In genomic region chr3:10274601-10275000, GRCh38 we compare ENCODE assay signal across 17 cellular contexts. TPM values are rescaled to one million over a fixed set of nuclear protein-coding genes. Genes with fewer than 3 reads are reported as not detected.
DNase-seq lines count a peak whose midpoint lies in the region; ATAC-seq, FAIRE-seq and TF ChIP-seq lines count a peak whose summit lies in the region.
"Had no signal": no experiment of that assay in that cellular context is flagged by ENCODE, and none has a peak within 500 bp of the region (broad histone marks: within the 10 kb centered on the region; RNA-seq: fewer than 3 reads in every experiment).

No MANE protein-coding gene starts in this region.

- no peak for FAIRE-seq in HepG2 (lab: Jason Lieb, UNC)
- no peak for FAIRE-seq in kidney (lab: Jason Lieb, UNC)
- FAIRE-seq: H1 had no signal

- no peak overlapping the region for H3K4me3 ChIP-seq in right lobe of liver
- H3K4me3 ChIP-seq in HepG2 (replicated peaks in 1 of 3; ENCODE audit: insufficient read depth in 1 of 3, low read depth in 2 of 3, low read length in 3 of 3) = no peak overlapping the region
- H3K4me3 ChIP-seq in spleen = peak overlapping the region in 1 of 8 donors; percentile 17
- H3K4me3 ChIP-seq in kidney (ENCODE audit: low read length in 2 of 2) = no peak overlapping the region
- H3K4me3 ChIP-seq: ascending aorta, thoracic aorta had no signal

- H3K9ac ChIP-seq in HepG2 (ENCODE audit: insufficient read depth, low read depth, low read length) = no peak overlapping the region
- H3K9ac ChIP-seq in kidney (ENCODE audit: low read length in 2 of 2) = no peak overlapping the region

- TF ChIP-seq EP300 in HepG2 (IDR thresholded peaks at IDR 0.05; ENCODE audit: low read depth in 2 of 2, low read length in 2 of 2) (no peak), HepG2 (CRISPR knock-in tag; IDR thresholded peaks at IDR 0.05; ENCODE audit: borderline replicate concordance) (no peak)

- H3K27me3 ChIP-seq in right lobe of liver = no peaks in the 10 kb centered on the region
- H3K27me3 ChIP-seq in HepG2 (ENCODE audit: control insufficient read depth in 1 of 2, insufficient read depth in 2 of 2, low read length in 2 of 2) = no peaks in the 10 kb centered on the region
- H3K27me3 ChIP-seq in spleen (replicated peaks in 1 of 7) = no peaks in the 10 kb centered on the region
- H3K27me3 ChIP-seq: ascending aorta had no signal

- POLR2A ChIA-PET in HepG2 (lab: Yijun Ruan, JAX) = interaction anchor here (0.7 kb wide), 1 partner anchor 16 kb away, joined by 3 read pairs; no protein-coding TSS in a partner anchor

- H3K9me3 ChIP-seq in right lobe of liver (no peaks in the 10 kb centered on the region), HepG2 (ENCODE audit: low read length) (no peaks in the 10 kb centered on the region), spleen (no peaks in the 10 kb centered on the region), kidney (ENCODE audit: control insufficient read depth in 1 of 2, low read length in 2 of 2) (no peaks in the 10 kb centered on the region)
- H3K9me3 ChIP-seq: ascending aorta, thoracic aorta had no signal

- H3K4me1 Mint-ChIP-seq in activated T-helper 2 cell treated with anti-CD3 and anti-CD28 coated beads, Interferon-gamma antibody, Interleukin-2, Interleukin-4, amounts not matched to agents 10 μg/mL and 5 μg/mL and 100 μg/mL, durations not matched to agents 14 hours and 24 hours and 36 hours (ENCODE audit: low read depth) = peaks cover 32% of the 10 kb centered on the region

- WGBS in right lobe of liver (ENCODE audit: insufficient coverage, low coverage, low lambda C conversion rate, missing lambda C conversion rate) = 33% methylated on average over 1 of the region's 1 CpG
- WGBS in HepG2 (ENCODE audit: low lambda C conversion rate) = 93% methylated on average over 1 of the region's 1 CpG
- WGBS in spleen, 5 donors = 56 to 79% (median 71%) methylated on average over 1 of the region's 1 CpG

- H3K9me3 Mint-ChIP-seq in activated T-helper 2 cell treated with anti-CD3 and anti-CD28 coated beads, Interferon-gamma antibody, Interleukin-2, Interleukin-4, amounts not matched to agents 10 μg/mL and 5 μg/mL and 100 μg/mL, durations not matched to agents 14 hours and 24 hours and 36 hours = no peaks in the 10 kb centered on the region

- H3K4me2 ChIP-seq in HepG2 (ENCODE audit: low read depth, low read length) = no peak overlapping the region

- in situ Hi-C loops in HepG2 (cut with HindIII; ENCODE audit: extremely low pct_ligation_motif_present, low pct_unique_long_range_greater_than_20kb) = no loop called here

- H2AFZ ChIP-seq in HepG2 (ENCODE audit: low read length) = no peak overlapping the region

- DNase-seq in right lobe of liver (no peak), HepG2 (ENCODE audit: low spot score) (no peak), NCI-H146 treated with DMSO at 0.1 percent for 48 hours (lab: John Stamatoyannopoulos, UW; ENCODE audit: unreplicated experiment) (peak; percentile 76), spleen (peak; percentile 8), kidney (no peak)
- DNase-seq in activated T-helper 2 cell treated with anti-CD3 and anti-CD28 coated beads, Interferon-gamma antibody, Interleukin-2, Interleukin-4, amounts not matched to agents 10 μg/mL and 5 μg/mL and 100 μg/mL, durations not matched to agents 14 hours and 24 hours and 36 hours (ENCODE audit: low spot score) = no peak
- DNase-seq: activated gamma-delta T cell treated with Interleukin-2 at 50 U/mL for 16 hours; occipital lobe; SHP77; stimulated activated CD4-positive, alpha-beta T cell treated with anti-CD3 and anti-CD28 coated beads, Interleukin-4, amount 100 ng/mL, for 1 hour had no signal

- H3K4me3 Mint-ChIP-seq in activated T-helper 2 cell treated with anti-CD3 and anti-CD28 coated beads, Interferon-gamma antibody, Interleukin-2, Interleukin-4, amounts not matched to agents 10 μg/mL and 5 μg/mL and 100 μg/mL, durations not matched to agents 14 hours and 24 hours and 36 hours (ENCODE audit: low read depth) = no peak overlapping the region

- CTCF ChIA-PET in HepG2 (lab: Yijun Ruan, JAX; ENCODE audit: low intra/inter-chr PET ratio, low total read pairs) = no interaction called here

- no peak for TF ChIP-seq CTCF in right lobe of liver (IDR thresholded peaks at IDR 0.05)
- TF ChIP-seq CTCF in HepG2 (CRISPR knock-in tag; IDR thresholded peaks at IDR 0.05) = no peak
- no peak for TF ChIP-seq CTCF in spleen (IDR thresholded peaks at IDR 0.05 in 8 of 11, conservative IDR thresholded peaks at IDR 0.05 in 3 of 11)
- no peak for TF ChIP-seq CTCF in kidney (IDR thresholded peaks at IDR 0.05; ENCODE audit: borderline replicate concordance, extremely low read depth, insufficient read depth)

- H3K4me1 ChIP-seq in right lobe of liver = peaks cover 0 to 30% (median 12%) of the 10 kb centered on the region in 4 donors
- H3K4me1 ChIP-seq in HepG2 (ENCODE audit: insufficient read depth, low read length) = peaks cover 10% of the 10 kb centered on the region
- peaks cover 20 to 55% (median 27%) of the 10 kb centered on the region in 6 donors for H3K4me1 ChIP-seq in spleen
- peaks cover 5 to 7% of the 10 kb centered on the region in 2 donors for H3K4me1 ChIP-seq in kidney (ENCODE audit: control insufficient read depth in 1 of 2, insufficient read depth in 1 of 2, low read depth in 1 of 2, low read length in 2 of 2)

- TF ChIP-seq POLR2A in right lobe of liver (IDR thresholded peaks at IDR 0.05) = no peak
- TF ChIP-seq POLR2A in HepG2 (IDR thresholded peaks at IDR 0.05; ENCODE audit: insufficient read depth in 1 of 2, low read depth in 2 of 2, low read length in 2 of 2) = no peak
- no peak for TF ChIP-seq POLR2A in spleen (IDR thresholded peaks at IDR 0.05)

- H3K36me3 ChIP-seq in right lobe of liver = peaks cover 0 to 55% (median 12%) of the 10 kb centered on the region in 4 donors
- peaks cover 45 to 87% of the 10 kb centered on the region in 2 experiments for H3K36me3 ChIP-seq in HepG2 (replicated peaks in 1 of 2; ENCODE audit: control insufficient read depth in 1 of 2, insufficient read depth in 2 of 2, low read length in 2 of 2)
- H3K36me3 ChIP-seq in spleen = peaks cover 0 to 100% (median 67%) of the 10 kb centered on the region in 6 donors
- H3K36me3 ChIP-seq in kidney (ENCODE audit: control insufficient read depth in 1 of 2, insufficient read depth in 2 of 2, low read length in 2 of 2) = peaks cover 21 to 40% of the 10 kb centered on the region in 2 donors

- H3K79me2 ChIP-seq in HepG2 (ENCODE audit: insufficient read depth, low read length) = peaks cover 54% of the 10 kb centered on the region

- peak overlapping the region; percentile 52 for H3K27ac Mint-ChIP-seq in activated T-helper 2 cell treated with anti-CD3 and anti-CD28 coated beads, Interferon-gamma antibody, Interleukin-2, Interleukin-4, amounts not matched to agents 10 μg/mL and 5 μg/mL and 100 μg/mL, durations not matched to agents 14 hours and 24 hours and 36 hours

- H3K36me3 Mint-ChIP-seq in activated T-helper 2 cell treated with anti-CD3 and anti-CD28 coated beads, Interferon-gamma antibody, Interleukin-2, Interleukin-4, amounts not matched to agents 10 μg/mL and 5 μg/mL and 100 μg/mL, durations not matched to agents 14 hours and 24 hours and 36 hours (ENCODE audit: low read depth) = peaks cover 84% of the 10 kb centered on the region

- BruUV-seq in HepG2 (replicated peaks; lab: Mats Ljungman, UMichigan) = no TSS peak

- ATAC-seq in right lobe of liver = peak in 3 of 4 donors; percentile 17 to 35 (median 21)
- no peak for ATAC-seq in HepG2
- no peak for ATAC-seq in HG03108 (IDR thresholded peaks at IDR 0.05; ENCODE audit: unreplicated experiment)
- no peak for ATAC-seq in GM21367 (IDR thresholded peaks at IDR 0.05; ENCODE audit: unreplicated experiment)

- H4K20me1 ChIP-seq in HepG2 (ENCODE audit: insufficient read depth, low read length) = peaks cover 36% of the 10 kb centered on the region

- H3K27ac ChIP-seq in right lobe of liver (no peak overlapping the region), HepG2 (ENCODE audit: extremely low read length, insufficient read depth, low read length) (no peak overlapping the region), spleen (peak overlapping the region in 3 of 8 donors; percentile 33 to 50 (median 34)), kidney (ENCODE audit: low read depth in 2 of 2, low read length in 2 of 2) (no peak overlapping the region)
- H3K27ac ChIP-seq: ascending aorta, thoracic aorta had no signal

- H3K27me3 Mint-ChIP-seq in activated T-helper 2 cell treated with anti-CD3 and anti-CD28 coated beads, Interferon-gamma antibody, Interleukin-2, Interleukin-4, amounts not matched to agents 10 μg/mL and 5 μg/mL and 100 μg/mL, durations not matched to agents 14 hours and 24 hours and 36 hours (ENCODE audit: low read depth) = no peaks in the 10 kb centered on the region

- intact Hi-C loops in right lobe of liver (cut with DNase I) (no loop called here), HepG2 (cut with micrococcal nuclease; ENCODE audit: unreplicated experiment) (no loop called here), spleen (cut with DNase I; ENCODE audit: low total_unique reads) (no loop called here), kidney (cut with DNase I) (no loop called here)
- intact Hi-C loops in activated T-helper 2 cell treated with anti-CD3 and anti-CD28 coated beads, Interferon-gamma antibody, Interleukin-2, Interleukin-4, amounts not matched to agents 10 μg/mL and 5 μg/mL and 100 μg/mL, durations not matched to agents 14 hours and 24 hours and 36 hours (cut with micrococcal nuclease) = no loop called here

- TF ChIP-seq RAD21 in HepG2 (CRISPR knock-in tag; IDR thresholded peaks at IDR 0.05) = no peak

RNA-seq across cellular contexts. Expression of gene GHRL, which starts 18.1 kb away (rescaled TPM):
- total RNA-seq in right lobe of liver (under 1 TPM in 2 of 6 experiments, not detected in 4; 0.32 to 0.43 TPM), HepG2 (2016; rRNA removed; fragmentation: Illumina TruSeq; extraction: Trizol) (0.09 TPM in 1 of 2 replicates, not detected in the other), spleen (1 to 10 TPM; 1.1 to 8.0 (median 3.8) TPM), kidney (1.2 TPM)
- 0.71 TPM in 1 of 2 replicates, not detected in the other for total RNA-seq in HepG2 (2016; cell fraction: cytosol; rRNA removed; fragmentation: Illumina TruSeq; extraction: Trizol; ENCODE audit: low read depth)
- 0.22 TPM in 1 of 2 replicates, not detected in the other for total RNA-seq in HepG2 (2016; cell fraction: insoluble cytoplasmic fraction; rRNA removed; fragmentation: Illumina TruSeq; extraction: Trizol)
- not detected in 2 replicates for total RNA-seq in HepG2 (2016; cell fraction: membrane; rRNA removed; fragmentation: Illumina TruSeq; extraction: Trizol)
- total RNA-seq in HepG2 (2016; cell fraction: nucleus; rRNA removed; fragmentation: Illumina TruSeq; extraction: Trizol) = not detected in 2 replicates
- polyA plus RNA-seq in HepG2 (2011; rRNA removed) (not detected in 2 replicates), spleen (1 to 10 TPM; 3.6 to 6.6 (median 5.0) TPM), kidney (ENCODE audit: insufficient read depth, low read depth, low replicate concordance) (0.73 TPM)
- not detected in 2 replicates for polyA plus RNA-seq in HepG2 (2011; cell fraction: cytosol; rRNA removed)
- 0.19 and 0.24 TPM in 2 replicates for polyA plus RNA-seq in HepG2 (2011; cell fraction: nucleus; rRNA removed)
- 0.59 TPM in 1 of 2 replicates, not detected in the other for polyA plus RNA-seq in HepG2 (2012)
- not detected in 2 replicates for polyA plus RNA-seq in HepG2 (2016; cell fraction: cytosol; fragmentation: Illumina TruSeq; extraction: Trizol; ENCODE audit: low read depth)
- not detected in 2 replicates for polyA plus RNA-seq in HepG2 (2016; cell fraction: insoluble cytoplasmic fraction; fragmentation: Illumina TruSeq; extraction: Trizol; ENCODE audit: low read depth)
- polyA plus RNA-seq in HepG2 (2016; cell fraction: membrane; fragmentation: Illumina TruSeq; extraction: Trizol; ENCODE audit: low read depth) = not detected in 2 replicates
- polyA plus RNA-seq in HepG2 (2016; cell fraction: nucleus; fragmentation: Illumina TruSeq; extraction: Trizol; ENCODE audit: insufficient read depth, low read depth) = 0.80 and 2.1 TPM in 2 replicates
- polyA minus RNA-seq in HepG2 (2011; rRNA and poly(A)+ RNA removed; ENCODE audit: low replicate concordance) = 0.21 TPM in 1 of 2 replicates, not detected in the other
- not detected in 2 replicates for polyA minus RNA-seq in HepG2 (2011; cell fraction: cytosol; rRNA and poly(A)+ RNA removed)
- polyA minus RNA-seq in HepG2 (2011; cell fraction: nucleus; rRNA and poly(A)+ RNA removed) = 0.87 TPM in 1 of 2 replicates, not detected in the other
- 0.98 and 2.1 TPM in 2 replicates for total RNA-seq in activated T-helper 2 cell treated with anti-CD3 and anti-CD28 coated beads, Interferon-gamma antibody, Interleukin-2, Interleukin-4, amounts not matched to agents 10 μg/mL and 5 μg/mL and 100 μg/mL, durations not matched to agents 14 hours and 24 hours and 36 hours
- total RNA-seq: ascending aorta, chondrocyte, kidney epithelial cell, occipital lobe had no signal

RNA-seq across cellular contexts. Expression of gene TATDN2, which starts 26.3 kb away (rescaled TPM):
- total RNA-seq in right lobe of liver = 10 to 100 TPM in 3 of 6 experiments, 1 to 10 TPM in 3; 7.2 to 13.4 (median 10.1) TPM
- 21.9 and 23.9 TPM in 2 replicates for total RNA-seq in HepG2 (2016; rRNA removed; fragmentation: Illumina TruSeq; extraction: Trizol)
- 6.6 and 7.4 TPM in 2 replicates for total RNA-seq in HepG2 (2016; cell fraction: cytosol; rRNA removed; fragmentation: Illumina TruSeq; extraction: Trizol; ENCODE audit: low read depth)
- 20.1 and 20.5 TPM in 2 replicates for total RNA-seq in HepG2 (2016; cell fraction: insoluble cytoplasmic fraction; rRNA removed; fragmentation: Illumina TruSeq; extraction: Trizol)
- 26.1 and 26.9 TPM in 2 replicates for total RNA-seq in HepG2 (2016; cell fraction: membrane; rRNA removed; fragmentation: Illumina TruSeq; extraction: Trizol)
- 23.9 and 28.8 TPM in 2 replicates for total RNA-seq in HepG2 (2016; cell fraction: nucleus; rRNA removed; fragmentation: Illumina TruSeq; extraction: Trizol)
- 12.1 and 17.1 TPM in 2 replicates for polyA plus RNA-seq in HepG2 (2011; rRNA removed)
- 12.0 and 14.6 TPM in 2 replicates for polyA plus RNA-seq in HepG2 (2011; cell fraction: cytosol; rRNA removed)
- polyA plus RNA-seq in HepG2 (2011; cell fraction: nucleus; rRNA removed) = 28.5 and 29.0 TPM in 2 replicates
- polyA plus RNA-seq in HepG2 (2012) = 21.4 and 21.6 TPM in 2 replicates
- polyA plus RNA-seq in HepG2 (2016; cell fraction: cytosol; fragmentation: Illumina TruSeq; extraction: Trizol; ENCODE audit: low read depth) = 7.7 and 8.7 TPM in 2 replicates
- 25.2 and 26.4 TPM in 2 replicates for polyA plus RNA-seq in HepG2 (2016; cell fraction: insoluble cytoplasmic fraction; fragmentation: Illumina TruSeq; extraction: Trizol; ENCODE audit: low read depth)
- 25.5 and 26.0 TPM in 2 replicates for polyA plus RNA-seq in HepG2 (2016; cell fraction: membrane; fragmentation: Illumina TruSeq; extraction: Trizol; ENCODE audit: low read depth)
- 29.9 and 30.2 TPM in 2 replicates for polyA plus RNA-seq in HepG2 (2016; cell fraction: nucleus; fragmentation: Illumina TruSeq; extraction: Trizol; ENCODE audit: insufficient read depth, low read depth)
- polyA minus RNA-seq in HepG2 (2011; rRNA and poly(A)+ RNA removed; ENCODE audit: low replicate concordance) = 33.5 and 56.4 TPM in 2 replicates
- polyA minus RNA-seq in HepG2 (2011; cell fraction: cytosol; rRNA and poly(A)+ RNA removed) = 8.4 and 9.5 TPM in 2 replicates
- polyA minus RNA-seq in HepG2 (2011; cell fraction: nucleus; rRNA and poly(A)+ RNA removed) = 60.3 and 66.9 TPM in 2 replicates
- total RNA-seq in activated T-helper 2 cell treated with anti-CD3 and anti-CD28 coated beads, Interferon-gamma antibody, Interleukin-2, Interleukin-4, amounts not matched to agents 10 μg/mL and 5 μg/mL and 100 μg/mL, durations not matched to agents 14 hours and 24 hours and 36 hours = 64.9 and 65.6 TPM in 2 replicates
- 10 to 100 TPM; 32.8 to 56.1 (median 48.6) TPM for total RNA-seq in spleen
- 10 to 100 TPM; 15.4 to 20.4 (median 16.2) TPM for polyA plus RNA-seq in spleen
- 31.8 TPM for total RNA-seq in kidney
- polyA plus RNA-seq in kidney (ENCODE audit: insufficient read depth, low read depth, low replicate concordance) = 15.5 TPM

RNA-seq across cellular contexts. Expression of gene SEC13, which starts 46.3 kb away (rescaled TPM):
- 10 to 100 TPM; 49.1 to 74.7 (median 64.4) TPM for total RNA-seq in right lobe of liver
- total RNA-seq in HepG2 (2016; rRNA removed; fragmentation: Illumina TruSeq; extraction: Trizol) = 391 and 418 TPM in 2 replicates
- total RNA-seq in HepG2 (2016; cell fraction: cytosol; rRNA removed; fragmentation: Illumina TruSeq; extraction: Trizol; ENCODE audit: low read depth) = 232 and 239 TPM in 2 replicates
- 366 and 400 TPM in 2 replicates for total RNA-seq in HepG2 (2016; cell fraction: insoluble cytoplasmic fraction; rRNA removed; fragmentation: Illumina TruSeq; extraction: Trizol)
- total RNA-seq in HepG2 (2016; cell fraction: membrane; rRNA removed; fragmentation: Illumina TruSeq; extraction: Trizol) = 335 TPM in 2 replicates
- 176 and 181 TPM in 2 replicates for total RNA-seq in HepG2 (2016; cell fraction: nucleus; rRNA removed; fragmentation: Illumina TruSeq; extraction: Trizol)
- polyA plus RNA-seq in HepG2 (2011; rRNA removed) = 266 and 288 TPM in 2 replicates
- 264 and 374 TPM in 2 replicates for polyA plus RNA-seq in HepG2 (2011; cell fraction: cytosol; rRNA removed)
- polyA plus RNA-seq in HepG2 (2011; cell fraction: nucleus; rRNA removed) = 204 and 219 TPM in 2 replicates
- polyA plus RNA-seq in HepG2 (2012) = 224 and 231 TPM in 2 replicates
- polyA plus RNA-seq in HepG2 (2016; cell fraction: cytosol; fragmentation: Illumina TruSeq; extraction: Trizol; ENCODE audit: low read depth) = 171 and 195 TPM in 2 replicates
- polyA plus RNA-seq in HepG2 (2016; cell fraction: insoluble cytoplasmic fraction; fragmentation: Illumina TruSeq; extraction: Trizol; ENCODE audit: low read depth) = 327 and 374 TPM in 2 replicates
- polyA plus RNA-seq in HepG2 (2016; cell fraction: membrane; fragmentation: Illumina TruSeq; extraction: Trizol; ENCODE audit: low read depth) = 204 and 212 TPM in 2 replicates
- 222 and 239 TPM in 2 replicates for polyA plus RNA-seq in HepG2 (2016; cell fraction: nucleus; fragmentation: Illumina TruSeq; extraction: Trizol; ENCODE audit: insufficient read depth, low read depth)
- polyA minus RNA-seq in HepG2 (2011; rRNA and poly(A)+ RNA removed; ENCODE audit: low replicate concordance) = 289 and 526 TPM in 2 replicates
- 174 and 198 TPM in 2 replicates for polyA minus RNA-seq in HepG2 (2011; cell fraction: cytosol; rRNA and poly(A)+ RNA removed)
- 192 and 208 TPM in 2 replicates for polyA minus RNA-seq in HepG2 (2011; cell fraction: nucleus; rRNA and poly(A)+ RNA removed)
- total RNA-seq in activated T-helper 2 cell treated with anti-CD3 and anti-CD28 coated beads, Interferon-gamma antibody, Interleukin-2, Interleukin-4, amounts not matched to agents 10 μg/mL and 5 μg/mL and 100 μg/mL, durations not matched to agents 14 hours and 24 hours and 36 hours = 133 and 136 TPM in 2 replicates
- total RNA-seq in spleen = 100 to 1,000 TPM in 1 of 7 donors, 10 to 100 TPM in 6; 61.6 to 115 (median 71.2) TPM
- 10 to 100 TPM; 52.1 to 78.7 (median 68.0) TPM for polyA plus RNA-seq in spleen
- total RNA-seq in kidney = 81.2 TPM
- 136 TPM for polyA plus RNA-seq in kidney (ENCODE audit: insufficient read depth, low read depth, low replicate concordance)

Comparison
In these comparisons a context has a peak if more than half of its experiments do, and no peak if none do; other contexts are left out.
1. ATAC-seq: peak in right lobe of liver (3 of 4); none in HepG2 (single experiment), HG03108 (single experiment) and GM21367 (single experiment).
2. DNase-seq: peak in NCI-H146 treated with DMSO at 0.1 percent for 48 hours (single experiment) and spleen (single experiment); none in right lobe of liver (0 of 3), HepG2 (single experiment), activated T-helper 2 cell treated with anti-CD3 and anti-CD28 coated beads, Interferon-gamma antibody, Interleukin-2, Interleukin-4, amounts not matched to agents 10 μg/mL and 5 μg/mL and 100 μg/mL, durations not matched to agents 14 hours and 24 hours and 36 hours (single experiment) and kidney (single experiment).